In genomic region chr11:95152878-95153856, GRCh38 we compare ENCODE assay signal across 1 cellular context.
A peak's percentile ranks its signal among the peaks of the same experiment; 100 is the strongest.
TF ChIP-seq lines count a peak whose summit lies in the region.

No MANE protein-coding gene starts in this region.

TF ChIP-seq in K562, 482 proteins besides CTCF, POLR2A, EP300 and RAD21 (continued from another document and continues in another):
- TF ChIP-seq BRD9 (IDR thresholded peaks at IDR 0.05; ENCODE audit: low read depth, partially characterized antibody) (peak; percentile 72), MCM3 (IDR thresholded peaks at IDR 0.05) (no peak), MBD1 (CRISPR knock-in tag; IDR thresholded peaks at IDR 0.05) (no peak), POLR2AphosphoS5 (IDR thresholded peaks at IDR 0.05; ENCODE audit: control insufficient read depth, insufficient read depth, low read depth, low read length) (peak; percentile 100), BCL6 (CRISPR knock-in tag; IDR thresholded peaks at IDR 0.05) (peak; percentile 4; the same call in 1 of the 2 replicates), DDX20 (tag; IDR thresholded peaks at IDR 0.05; ENCODE audit: low read depth) (no peak), CBFA2T3 (IDR thresholded peaks at IDR 0.05) (peak; percentile 100), MAFG (tag; conservative IDR thresholded peaks at IDR 0.05) (peak; percentile 73), PTRF (tag; IDR thresholded peaks at IDR 0.05) (no peak), FOXJ2 (tag; IDR thresholded peaks at IDR 0.05) (no peak; the same call in 1 of the 2 replicates), ZNF354B (CRISPR knock-in tag; IDR thresholded peaks at IDR 0.05) (no peak), HNRNPUL1 (IDR thresholded peaks at IDR 0.05; ENCODE audit: low read length) (no peak), NCOA6 (IDR thresholded peaks at IDR 0.05) (no peak), PHF8 (IDR thresholded peaks at IDR 0.05; ENCODE audit: borderline replicate concordance, low read length) (no peak), HES1 (IDR thresholded peaks at IDR 0.05; ENCODE audit: low read depth) (peak; percentile 86), MYNN (IDR thresholded peaks at IDR 0.05) (peak; percentile 83), MYNN (CRISPR knock-in tag; IDR thresholded peaks at IDR 0.05) (no peak), CHD7 (IDR thresholded peaks at IDR 0.05; ENCODE audit: low read depth, low read length) (no peak), KDM5B (IDR thresholded peaks at IDR 0.05; ENCODE audit: insufficient replicate concordance, low read depth, low read length) (no peak), NFIX (CRISPR knock-in tag; IDR thresholded peaks at IDR 0.05; ENCODE audit: low read depth) (no peak), ATF1 (CRISPR knock-in tag; IDR thresholded peaks at IDR 0.05) (no peak), ATF1 (tag; IDR thresholded peaks at IDR 0.05) (peak; percentile 81), U2AF1 (optimal IDR thresholded peaks at IDR 0.05; ENCODE audit: low read depth, low read length) (no peak), ETV1 (tag; conservative IDR thresholded peaks at IDR 0.05; ENCODE audit: low read depth) (peak; percentile 10; the same call in 1 of the 2 replicates), ZSCAN32 (CRISPR knock-in tag; IDR thresholded peaks at IDR 0.05) (no peak), POLR2H (tag; IDR thresholded peaks at IDR 0.05; ENCODE audit: low read depth) (no peak), FIP1L1 (IDR thresholded peaks at IDR 0.05; ENCODE audit: low read depth, low read length, poor library complexity, severe bottlenecking) (no peak), L3MBTL2 (IDR thresholded peaks at IDR 0.05) (peak; percentile 58; the same call in 1 of the 2 replicates), ESRRB (CRISPR knock-in tag; IDR thresholded peaks at IDR 0.05; ENCODE audit: borderline replicate concordance) (no peak), RBM17 (IDR thresholded peaks at IDR 0.05; ENCODE audit: borderline replicate concordance, low read depth, low read length) (no peak), GMEB1 (CRISPR knock-in tag; IDR thresholded peaks at IDR 0.05) (no peak), TCF7 (IDR thresholded peaks at IDR 0.05; ENCODE audit: borderline replicate concordance) (0 out of 2 replicates have a peak, but pooled peaks have one; percentile 63)
- TF ChIP-seq, protein P1, sequence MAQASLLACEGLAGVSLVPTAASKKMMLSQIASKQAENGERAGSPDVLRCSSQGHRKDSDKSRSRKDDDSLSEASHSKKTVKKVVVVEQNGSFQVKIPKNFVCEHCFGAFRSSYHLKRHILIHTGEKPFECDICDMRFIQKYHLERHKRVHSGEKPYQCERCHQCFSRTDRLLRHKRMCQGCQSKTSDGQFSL (CRISPR knock-in tag; IDR thresholded peaks at IDR 0.05) = peak; percentile 95
- TF ChIP-seq, protein P1 (tag; IDR thresholded peaks at IDR 0.05) = peak in 1 of 2 experiments; percentile 70; a peak in 1 of 4 replicates
- TF ChIP-seq, protein P2, sequence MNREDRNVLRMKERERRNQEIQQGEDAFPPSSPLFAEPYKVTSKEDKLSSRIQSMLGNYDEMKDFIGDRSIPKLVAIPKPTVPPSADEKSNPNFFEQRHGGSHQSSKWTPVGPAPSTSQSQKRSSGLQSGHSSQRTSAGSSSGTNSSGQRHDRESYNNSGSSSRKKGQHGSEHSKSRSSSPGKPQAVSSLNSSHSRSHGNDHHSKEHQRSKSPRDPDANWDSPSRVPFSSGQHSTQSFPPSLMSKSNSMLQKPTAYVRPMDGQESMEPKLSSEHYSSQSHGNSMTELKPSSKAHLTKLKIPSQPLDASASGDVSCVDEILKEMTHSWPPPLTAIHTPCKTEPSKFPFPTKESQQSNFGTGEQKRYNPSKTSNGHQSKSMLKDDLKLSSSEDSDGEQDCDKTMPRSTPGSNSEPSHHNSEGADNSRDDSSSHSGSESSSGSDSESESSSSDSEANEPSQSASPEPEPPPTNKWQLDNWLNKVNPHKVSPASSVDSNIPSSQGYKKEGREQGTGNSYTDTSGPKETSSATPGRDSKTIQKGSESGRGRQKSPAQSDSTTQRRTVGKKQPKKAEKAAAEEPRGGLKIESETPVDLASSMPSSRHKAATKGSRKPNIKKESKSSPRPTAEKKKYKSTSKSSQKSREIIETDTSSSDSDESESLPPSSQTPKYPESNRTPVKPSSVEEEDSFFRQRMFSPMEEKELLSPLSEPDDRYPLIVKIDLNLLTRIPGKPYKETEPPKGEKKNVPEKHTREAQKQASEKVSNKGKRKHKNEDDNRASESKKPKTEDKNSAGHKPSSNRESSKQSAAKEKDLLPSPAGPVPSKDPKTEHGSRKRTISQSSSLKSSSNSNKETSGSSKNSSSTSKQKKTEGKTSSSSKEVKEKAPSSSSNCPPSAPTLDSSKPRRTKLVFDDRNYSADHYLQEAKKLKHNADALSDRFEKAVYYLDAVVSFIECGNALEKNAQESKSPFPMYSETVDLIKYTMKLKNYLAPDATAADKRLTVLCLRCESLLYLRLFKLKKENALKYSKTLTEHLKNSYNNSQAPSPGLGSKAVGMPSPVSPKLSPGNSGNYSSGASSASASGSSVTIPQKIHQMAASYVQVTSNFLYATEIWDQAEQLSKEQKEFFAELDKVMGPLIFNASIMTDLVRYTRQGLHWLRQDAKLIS (CRISPR knock-in tag; IDR thresholded peaks at IDR 0.05) = 0 out of 2 replicates have a peak, but pooled peaks have one; percentile 27
- TF ChIP-seq, protein P3, sequence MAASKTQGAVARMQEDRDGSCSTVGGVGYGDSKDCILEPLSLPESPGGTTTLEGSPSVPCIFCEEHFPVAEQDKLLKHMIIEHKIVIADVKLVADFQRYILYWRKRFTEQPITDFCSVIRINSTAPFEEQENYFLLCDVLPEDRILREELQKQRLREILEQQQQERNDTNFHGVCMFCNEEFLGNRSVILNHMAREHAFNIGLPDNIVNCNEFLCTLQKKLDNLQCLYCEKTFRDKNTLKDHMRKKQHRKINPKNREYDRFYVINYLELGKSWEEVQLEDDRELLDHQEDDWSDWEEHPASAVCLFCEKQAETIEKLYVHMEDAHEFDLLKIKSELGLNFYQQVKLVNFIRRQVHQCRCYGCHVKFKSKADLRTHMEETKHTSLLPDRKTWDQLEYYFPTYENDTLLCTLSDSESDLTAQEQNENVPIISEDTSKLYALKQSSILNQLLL (CRISPR knock-in tag; IDR thresholded peaks at IDR 0.05; ENCODE audit: borderline replicate concordance) = no peak
- TF ChIP-seq, protein P4, sequence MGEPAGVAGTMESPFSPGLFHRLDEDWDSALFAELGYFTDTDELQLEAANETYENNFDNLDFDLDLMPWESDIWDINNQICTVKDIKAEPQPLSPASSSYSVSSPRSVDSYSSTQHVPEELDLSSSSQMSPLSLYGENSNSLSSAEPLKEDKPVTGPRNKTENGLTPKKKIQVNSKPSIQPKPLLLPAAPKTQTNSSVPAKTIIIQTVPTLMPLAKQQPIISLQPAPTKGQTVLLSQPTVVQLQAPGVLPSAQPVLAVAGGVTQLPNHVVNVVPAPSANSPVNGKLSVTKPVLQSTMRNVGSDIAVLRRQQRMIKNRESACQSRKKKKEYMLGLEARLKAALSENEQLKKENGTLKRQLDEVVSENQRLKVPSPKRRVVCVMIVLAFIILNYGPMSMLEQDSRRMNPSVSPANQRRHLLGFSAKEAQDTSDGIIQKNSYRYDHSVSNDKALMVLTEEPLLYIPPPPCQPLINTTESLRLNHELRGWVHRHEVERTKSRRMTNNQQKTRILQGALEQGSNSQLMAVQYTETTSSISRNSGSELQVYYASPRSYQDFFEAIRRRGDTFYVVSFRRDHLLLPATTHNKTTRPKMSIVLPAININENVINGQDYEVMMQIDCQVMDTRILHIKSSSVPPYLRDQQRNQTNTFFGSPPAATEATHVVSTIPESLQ (CRISPR knock-in tag; IDR thresholded peaks at IDR 0.05) = no peak
